ENCODE assay signal across 8 cellular contexts in the genomic region with DNA sequence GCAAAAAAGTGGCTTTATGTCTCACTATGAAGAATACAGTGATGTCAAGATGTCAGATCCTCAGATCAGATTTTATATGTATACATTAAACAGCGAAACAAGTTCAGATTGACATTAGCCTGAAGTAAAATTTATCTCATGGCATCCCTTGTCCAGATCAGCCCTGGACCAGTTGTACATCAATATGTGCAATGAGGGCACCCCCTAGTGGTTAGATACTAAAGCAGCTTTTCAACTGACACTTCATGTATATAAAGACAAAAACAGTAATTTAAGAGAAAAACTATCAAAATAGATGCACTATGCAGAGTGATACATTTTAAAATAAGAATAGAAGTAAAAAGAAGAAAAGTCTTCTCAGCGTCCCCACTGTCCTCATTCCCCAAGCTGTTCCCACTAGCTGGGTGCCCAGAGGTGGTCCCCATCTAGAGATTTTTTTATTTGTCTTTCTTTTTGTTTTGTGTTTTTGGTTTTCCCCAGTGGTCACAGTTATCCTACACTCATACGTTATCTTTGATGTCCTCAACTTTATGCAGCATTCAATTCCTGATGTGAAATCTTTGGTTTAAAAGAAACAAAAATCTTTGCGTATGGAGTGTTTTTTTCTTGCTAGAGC.
DNase-seq lines count a peak whose midpoint lies in the region; ATAC-seq, FAIRE-seq and TF ChIP-seq lines count a peak whose summit lies in the region.

No MANE protein-coding gene starts in this region.

- H3K4me3 ChIP-seq in brain microvascular endothelial cell (ENCODE audit: low read depth, low read length) = no peak overlapping the region

- H3K27me3 ChIP-seq in brain microvascular endothelial cell (replicated peaks) = no peaks in the 10 kb centered on the region

- FAIRE-seq in urothelium cell line (lab: Jason Lieb, UNC) = no peak

- ATAC-seq in GM18867 (IDR thresholded peaks at IDR 0.05; ENCODE audit: unreplicated experiment) (peak; percentile 91), HG03439 (IDR thresholded peaks at IDR 0.05; ENCODE audit: unreplicated experiment) (peak; percentile 71), GM19455 (IDR thresholded peaks at IDR 0.05; ENCODE audit: unreplicated experiment) (no peak)

- H3K36me3 ChIP-seq in brain microvascular endothelial cell (replicated peaks) = no peaks in the 10 kb centered on the region

- peak; percentile 76 for TF ChIP-seq CTCF in brain microvascular endothelial cell (IDR thresholded peaks at IDR 0.05; ENCODE audit: low read depth, low read length, missing control alignments)

- DNase-seq in CMK (ENCODE audit: low read depth) = peak; percentile 17
- peak; percentile 89 for DNase-seq in NCI-H69 (lab: John Stamatoyannopoulos, UW)
- peak; percentile 66 for DNase-seq in brain microvascular endothelial cell
- DNase-seq in kidney tubule cell (ENCODE audit: low spot score) = peak; percentile 71
- peak; percentile 45 for DNase-seq in urothelium cell line (ENCODE audit: low spot score)

- no peak overlapping the region for H3K27ac ChIP-seq in brain microvascular endothelial cell

- in situ Hi-C loops in brain microvascular endothelial cell (cut with HindIII; ENCODE audit: low pct_ligation_motif_present, low sequenced_read_pairs) = no loop called here

Comparison
In these comparisons a context has a peak if more than half of its experiments do, and no peak if none do; other contexts are left out.
1. DNase-seq: peak in every context shown above with its lines; median percentile 89 in NCI-H69; 71 in kidney tubule cell; 66 in brain microvascular endothelial cell; 45 in urothelium cell line; 17 in CMK.